In the genomic region with DNA sequence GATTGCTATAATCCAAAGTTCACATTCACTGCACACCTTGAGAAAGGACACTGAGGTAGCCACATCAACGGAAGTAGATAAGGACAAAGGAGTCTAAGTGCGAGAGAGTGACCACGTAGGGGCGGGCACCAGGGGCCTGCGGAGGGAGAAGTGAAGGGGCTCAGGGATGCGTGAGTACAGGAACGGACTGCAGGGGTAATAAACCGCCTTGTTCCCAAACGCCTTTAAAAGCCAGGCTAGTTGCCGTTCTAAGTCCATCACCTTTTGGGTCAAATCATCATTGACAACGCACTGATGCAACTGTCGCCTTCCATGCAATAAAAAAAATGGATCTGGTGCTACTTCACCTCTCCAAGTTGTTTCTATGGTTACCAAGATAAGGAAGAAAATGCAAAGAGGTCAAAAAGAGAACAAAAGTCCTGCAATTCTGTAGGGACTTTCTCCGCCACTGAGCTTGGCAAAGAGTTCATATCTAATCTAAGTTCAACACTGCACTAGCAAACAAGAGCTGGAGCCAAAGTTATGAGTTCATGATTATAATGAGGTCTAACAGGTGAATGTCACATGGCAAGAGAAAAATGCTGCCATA, we compare ENCODE assay signal across 25 cellular contexts. TPM values are rescaled to one million over a fixed set of nuclear protein-coding genes. Genes with fewer than 3 reads are reported as not detected.
DNase-seq lines count a peak whose midpoint lies in the region; ATAC-seq, FAIRE-seq and TF ChIP-seq lines count a peak whose summit lies in the region.
"Had no signal": no experiment of that assay in that cellular context is flagged by ENCODE, and none has a peak within 500 bp of the region (broad histone marks: within the 10 kb centered on the region; RNA-seq: fewer than 3 reads in every experiment).

No MANE protein-coding gene starts in this region.

- DNase-seq in HTR-8/SVneo (ENCODE audit: insufficient read length, low spot score) (no peak), K562 (ENCODE audit: extremely low read depth in 1 of 4, low spot score in 3 of 4) (peak in 3 of 4 experiments; percentile 21 to 71 (median 48)), stomach (peak; percentile 63), CD1c-positive myeloid dendritic cell (ENCODE audit: extremely low spot score) (no peak), pons (ENCODE audit: low spot score) (no peak), kidney (no peak)
- DNase-seq: activated CD4-positive, alpha-beta T cell treated with anti-CD3 and anti-CD28 coated beads for 36 hours; activated CD8-positive, alpha-beta T cell treated with anti-CD3 and anti-CD28 coated beads, Interleukin-2, amount 10 ng/mL, durations not matched to agents 7 days and 5 days; activated effector memory CD4-positive, alpha-beta T cell treated with anti-CD3 and anti-CD28 coated beads, Interleukin-2, amount 50 U/mL, for 16 hours; activated naive CD8-positive, alpha-beta T cell treated with anti-CD3 and anti-CD28 coated beads, Interleukin-2, amount 10 ng/mL, durations not matched to agents 7 days and 5 days; BE2C; caudate nucleus; DMS53; gastrocnemius medialis; hippocampal formation; MG63; NCI-H2029; NCI-H2227 treated with DMSO at 0.1 percent for 48 hours; NCI-H69; stimulated activated CD4-positive, alpha-beta T cell treated with anti-CD3 and anti-CD28 coated beads, Interleukin-4, amount 100 ng/mL, for 4 hours; stimulated activated naive B cell treated with anti-CD40 and anti-IgM and Interleukin-4, amounts not matched to agents 10 μg/mL and 1 μg/mL and 100 μg/mL, for 72 hours had no signal

- TF ChIP-seq POLR2A in K562 (conservative IDR thresholded peaks at IDR 0.05) (no peak), stomach (IDR thresholded peaks at IDR 0.05) (no peak)

- no peaks in the 10 kb centered on the region for H3K9me3 ChIP-seq in K562 (replicated peaks; ENCODE audit: control insufficient read depth, insufficient read depth, low read depth, low read length)
- H3K9me3 ChIP-seq in liver (ENCODE audit: control insufficient read depth in 4 of 4, low read length in 3 of 4) = no peaks in the 10 kb centered on the region
- no peaks in the 10 kb centered on the region for H3K9me3 ChIP-seq in stomach
- H3K9me3 ChIP-seq in kidney (ENCODE audit: control insufficient read depth in 1 of 2, low read length in 2 of 2) = no peaks in the 10 kb centered on the region
- H3K9me3 ChIP-seq: ascending aorta, BE2C, gastrocnemius medialis, MG63 had no signal

- TF ChIP-seq EP300 in K562 (IDR thresholded peaks at IDR 0.05; ENCODE audit: low read length) (peak; percentile 38; the same call in 1 of the 2 replicates), stomach (IDR thresholded peaks at IDR 0.05) (no peak)

- H3K36me3 ChIP-seq in K562 (ENCODE audit: control insufficient read depth, insufficient read depth, low read length) = no peaks in the 10 kb centered on the region
- H3K36me3 ChIP-seq in liver (ENCODE audit: control insufficient read depth in 4 of 4, insufficient read depth in 3 of 4, low read depth in 1 of 4, low read length in 3 of 4) = no peaks in the 10 kb centered on the region
- H3K36me3 ChIP-seq in stomach = no peaks in the 10 kb centered on the region
- no peaks in the 10 kb centered on the region for H3K36me3 ChIP-seq in kidney (ENCODE audit: control insufficient read depth in 1 of 2, insufficient read depth in 2 of 2, low read length in 2 of 2)
- H3K36me3 ChIP-seq: ascending aorta, BE2C, gastrocnemius medialis, MG63 had no signal

- ATAC-seq in K562 (peak; percentile 79), GM19452 (IDR thresholded peaks at IDR 0.05; ENCODE audit: unreplicated experiment) (no peak)
- ATAC-seq: activated CD4-positive, alpha-beta T cell treated with anti-CD3 and anti-CD28 coated beads for 36 hours; activated CD8-positive, alpha-beta T cell treated with anti-CD3 and anti-CD28 coated beads, Interleukin-2, amount 10 ng/mL, durations not matched to agents 7 days and 5 days; gastrocnemius medialis; sciatic nerve; stimulated activated naive B cell treated with anti-CD40 and anti-IgM and Interleukin-4, amounts not matched to agents 10 μg/mL and 1 μg/mL and 100 μg/mL, for 72 hours had no signal

- CTCF ChIA-PET in K562 (lab: Yijun Ruan, JAX; ENCODE audit: low intra/inter-chr PET ratio) = no interaction called here

- POLR2A ChIA-PET in K562 (lab: Yijun Ruan, JAX) = interaction anchor here (0.6 to 1.2 kb wide), 2 partner anchors 8 to 37 kb away, joined by 3 read pairs; no protein-coding TSS in a partner anchor

- intact Hi-C loops in K562 (cut with micrococcal nuclease) (no loop called here), stomach (cut with DNase I; ENCODE audit: low total_unique reads) (no loop called here), kidney (cut with DNase I) (no loop called here)

- BruUV-seq in K562 (replicated peaks; lab: Mats Ljungman, UMichigan) = no TSS peak

- no peak overlapping the region for H3K9ac ChIP-seq in K562 (ENCODE audit: insufficient read depth in 1 of 2, low read depth in 2 of 2, low read length in 2 of 2)
- H3K9ac ChIP-seq in liver (ENCODE audit: low read depth in 1 of 2, low read length in 2 of 2) = no peak overlapping the region
- no peak overlapping the region for H3K9ac ChIP-seq in kidney (ENCODE audit: low read length in 2 of 2)

- 19% methylated on average over 13 of the region's 13 CpGs for WGBS in K562 (ENCODE audit: insufficient coverage, low coverage, missing lambda C conversion rate)
- WGBS in liver = 46% methylated on average over 13 of the region's 13 CpGs
- WGBS in stomach, 5 donors = 20 to 55% (median 31%) methylated on average over 13 of the region's 13 CpGs

- peak overlapping the region; percentile 44 for H3K4me2 ChIP-seq in K562 (ENCODE audit: insufficient read depth, low read length)

- no peaks in the 10 kb centered on the region for H3K79me2 ChIP-seq in K562 (ENCODE audit: control insufficient read depth, insufficient read depth, low read length)

- no peak overlapping the region for H3K4me3 ChIP-seq in K562
- H3K4me3 ChIP-seq in liver (ENCODE audit: low read depth in 1 of 3, low read length in 3 of 3) = no peak overlapping the region
- no peak overlapping the region for H3K4me3 ChIP-seq in stomach
- no peak overlapping the region for H3K4me3 ChIP-seq in kidney (ENCODE audit: low read length in 2 of 2)
- H3K4me3 ChIP-seq: ascending aorta, gastrocnemius medialis, MG63 had no signal

- 0 out of 2 replicates have a peak overlapping the region, but pooled peaks have one; percentile 0 for H2AFZ ChIP-seq in K562 (ENCODE audit: low read depth, low read length)

- H3K4me1 ChIP-seq in K562 (replicated peaks in 1 of 2; ENCODE audit: control insufficient read depth in 2 of 2, insufficient read depth in 2 of 2, low read length in 2 of 2) (peaks cover 6 to 15% of the 10 kb centered on the region in 2 experiments; a peak in 4 of 5 replicates), liver (ENCODE audit: control insufficient read depth in 4 of 4, insufficient read depth in 4 of 4, low read length in 3 of 4) (peaks cover 4 to 13% (median 10%) of the 10 kb centered on the region in 4 donors), stomach (peaks cover 11 to 21% (median 14%) of the 10 kb centered on the region in 4 donors), kidney (ENCODE audit: control insufficient read depth in 1 of 2, insufficient read depth in 1 of 2, low read depth in 1 of 2, low read length in 2 of 2) (no peaks in the 10 kb centered on the region)
- H3K4me1 ChIP-seq: ascending aorta, BE2C, gastrocnemius medialis had no signal

- TF ChIP-seq RAD21 in K562 (CRISPR knock-in tag; conservative IDR thresholded peaks at IDR 0.05 in 1 of 2, IDR thresholded peaks at IDR 0.05 in 1 of 2) = no peak
- no peak for TF ChIP-seq RAD21 in liver (IDR thresholded peaks at IDR 0.05)

- TF ChIP-seq CTCF in K562 (IDR thresholded peaks at IDR 0.05 in 2 of 3, conservative IDR thresholded peaks at IDR 0.05 in 1 of 3; ENCODE audit: insufficient read depth in 2 of 3, low read depth in 1 of 3, low read length in 3 of 3) = no peak
- TF ChIP-seq CTCF in liver (IDR thresholded peaks at IDR 0.05; ENCODE audit: low read depth, low read length, missing input control) = no peak
- TF ChIP-seq CTCF in stomach (IDR thresholded peaks at IDR 0.05) = no peak
- TF ChIP-seq CTCF in kidney (IDR thresholded peaks at IDR 0.05; ENCODE audit: borderline replicate concordance, extremely low read depth, insufficient read depth) = no peak

- H3K27me3 ChIP-seq in K562 (ENCODE audit: control insufficient read depth in 2 of 2, insufficient read depth in 2 of 2, low read length in 2 of 2) = no peaks in the 10 kb centered on the region
- no peaks in the 10 kb centered on the region for H3K27me3 ChIP-seq in liver (ENCODE audit: control insufficient read depth in 4 of 4, insufficient read depth in 4 of 4, low read length in 3 of 4)
- no peaks in the 10 kb centered on the region for H3K27me3 ChIP-seq in stomach
- H3K27me3 ChIP-seq: ascending aorta, BE2C, gastrocnemius medialis, MG63 had no signal

- in situ Hi-C loops in K562 (cut with MboI) = no loop called here

- H4K20me1 ChIP-seq in K562 (replicated peaks; ENCODE audit: control insufficient read depth, insufficient read depth, low read length) = no peaks in the 10 kb centered on the region

- peak; percentile 38 for FAIRE-seq in HTR-8/SVneo (lab: Jason Lieb, UNC)
- peak; percentile 75 for FAIRE-seq in K562 (lab: Jason Lieb, UNC)
- FAIRE-seq in kidney (lab: Jason Lieb, UNC) = no peak

- H3K9me1 ChIP-seq in K562 (ENCODE audit: control insufficient read depth, insufficient read depth, low read length) = no peaks in the 10 kb centered on the region

- H3K27ac ChIP-seq in K562 (ENCODE audit: extremely low read depth, low read depth, low read length) (no peak overlapping the region), liver (ENCODE audit: low read depth in 1 of 2, low read length in 2 of 2) (peak overlapping the region in 1 of 2 donors; percentile 31), stomach (peak overlapping the region; percentile 66 to 85 (median 79)), kidney (ENCODE audit: low read depth in 2 of 2, low read length in 2 of 2) (no peak overlapping the region)
- H3K27ac ChIP-seq: ascending aorta, gastrocnemius medialis had no signal

RNA-seq across cellular contexts. Expression of a gene that starts 32.6 kb away (rescaled TPM):
- 31.7 and 147 TPM in 2 replicates for total RNA-seq in K562 (2011; cell fraction: chromatin; rRNA removed; ENCODE audit: low replicate concordance)
- total RNA-seq in K562 (2011; cell fraction: nucleolus; rRNA removed) = 23.2 and 28.2 TPM in 2 replicates
- total RNA-seq in K562 (2011; cell fraction: nucleoplasm; rRNA removed) = 65.4 and 117 TPM in 2 replicates
- 39.0 and 68.7 TPM in 2 replicates for total RNA-seq in K562 (2014; rRNA removed)
- 61.1 and 70.3 TPM in 2 replicates for total RNA-seq in K562 (2014; rRNA removed; fragmentation: Illumina TruSeq; extraction: Trizol)
- 50.3 and 55.6 TPM in 2 replicates for total RNA-seq in K562 (2015; rRNA removed; fragmentation: Illumina TruSeq; extraction: Trizol)
- total RNA-seq in K562 (2021) = 67.3 and 67.6 TPM in 2 replicates
- polyA plus RNA-seq in K562 (2011; rRNA removed) = 29.3 and 41.8 TPM in 2 replicates
- polyA plus RNA-seq in K562 (2011; cell fraction: cytosol; rRNA removed) = 6.7 and 16.4 TPM in 2 replicates
- 32.1 and 43.8 TPM in 2 replicates for polyA plus RNA-seq in K562 (2011; cell fraction: nucleus; rRNA removed)
- 21.7 and 24.7 TPM in 2 replicates for polyA plus RNA-seq in K562 (2012)
- polyA plus RNA-seq in K562 (2014; fragmentation: Illumina TruSeq; extraction: Trizol) = 33.1 and 40.2 TPM in 2 replicates
- polyA plus RNA-seq in K562 (2014; fragmentation: Nextera tagmentation; extraction: Ambion mirVana) = 10 to 100 TPM; 11.9 to 12.1 TPM
- 23.6 and 27.0 TPM in 2 replicates for polyA plus RNA-seq in K562 (2014; rRNA removed)
- polyA minus RNA-seq in K562 (2011; rRNA and poly(A)+ RNA removed) = 66.2 and 72.6 TPM in 2 replicates
- polyA minus RNA-seq in K562 (2011; cell fraction: cytosol; rRNA and poly(A)+ RNA removed) = 32.9 and 52.5 TPM in 2 replicates
- polyA minus RNA-seq in K562 (2011; cell fraction: nucleus; rRNA and poly(A)+ RNA removed) = 38.0 and 60.2 TPM in 2 replicates
- total RNA-seq in liver = 10 to 100 TPM; 30.5 to 49.6 TPM
- polyA plus RNA-seq in liver = 1 to 10 TPM; 5.9 to 7.6 TPM
- total RNA-seq in stomach = 100 to 1,000 TPM in 4 of 5 donors, 10 to 100 TPM in 1; 83.0 to 449 (median 167) TPM
- polyA plus RNA-seq in stomach = 10 to 100 TPM in 2 of 3 donors, 1 to 10 TPM in 1; 9.6 to 12.2 (median 10.2) TPM
- total RNA-seq in kidney = 65.0 TPM
- polyA plus RNA-seq in kidney (ENCODE audit: insufficient read depth, low read depth, low replicate concordance) = 8.0 TPM

Comparison
In these comparisons a context has a peak if more than half of its experiments do, and no peak if none do; other contexts are left out.
1. DNase-seq: peak in K562 (3 of 4) and stomach (single experiment); none in HTR-8/SVneo (single experiment), CD1c-positive myeloid dendritic cell (single experiment), pons (single experiment) and kidney (single experiment).
2. H3K27ac ChIP-seq: peak in stomach (5 of 5); none in K562 (single experiment) and kidney (0 of 2).